ENCODE assay signal across 15 cellular contexts in the genomic region with DNA sequence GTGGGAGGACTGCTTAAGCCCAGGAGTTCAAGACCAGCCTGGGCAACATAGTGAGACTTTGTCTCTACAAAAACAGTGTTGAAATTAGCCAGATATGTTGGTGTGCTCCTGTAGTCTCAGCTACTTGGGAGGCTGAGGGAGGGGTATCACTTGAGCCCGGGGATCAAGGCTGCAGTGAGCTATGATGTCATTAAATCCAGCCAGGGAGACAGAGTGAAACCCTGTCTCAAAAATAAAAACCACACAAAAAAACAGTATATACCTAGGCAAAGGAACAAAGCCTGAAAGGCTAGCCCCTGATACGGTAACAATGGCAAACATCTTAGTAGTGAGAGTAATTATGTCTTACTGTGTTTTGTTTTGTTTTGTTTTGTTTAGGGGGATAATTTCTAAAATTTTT.
"Had no signal": no experiment of that assay in that cellular context is flagged by ENCODE, and none has a peak within 500 bp of the region (broad histone marks: within the 10 kb centered on the region; RNA-seq: fewer than 3 reads in every experiment).

No MANE protein-coding gene starts in this region.

- H3K36me3 Mint-ChIP-seq: activated naive CD4-positive, alpha-beta T cell treated with anti-CD3 and anti-CD28 coated beads, Interleukin-2, amount 50 U/mL, for 24 hours had no signal

- H3K27ac ChIP-seq: cardiac muscle cell, colonic mucosa, gastrocnemius medialis, WERI-Rb-1 had no signal

- H3K9me3 Mint-ChIP-seq: activated naive CD4-positive, alpha-beta T cell treated with anti-CD3 and anti-CD28 coated beads, Interleukin-2, amount 50 U/mL, for 24 hours; naive thymus-derived CD8-positive, alpha-beta T cell had no signal

- H3K4me3 ChIP-seq: cardiac muscle cell, colonic mucosa, gastrocnemius medialis had no signal

- H3K27me3 ChIP-seq: cardiac muscle cell, colonic mucosa, gastrocnemius medialis had no signal

- H3K27me3 Mint-ChIP-seq: activated naive CD4-positive, alpha-beta T cell treated with anti-CD3 and anti-CD28 coated beads, Interleukin-2, amount 50 U/mL, for 24 hours; naive thymus-derived CD8-positive, alpha-beta T cell; progenitor cell of endocrine pancreas had no signal

- H3K36me3 ChIP-seq: cardiac muscle cell, colonic mucosa, gastrocnemius medialis, WERI-Rb-1 had no signal

- ATAC-seq: gastrocnemius medialis; naive thymus-derived CD8-positive, alpha-beta T cell; sciatic nerve had no signal

- H3K27ac Mint-ChIP-seq: progenitor cell of endocrine pancreas had no signal

- H3K9me3 ChIP-seq: colonic mucosa, gastrocnemius medialis had no signal

- H3K4me3 Mint-ChIP-seq: activated naive CD4-positive, alpha-beta T cell treated with anti-CD3 and anti-CD28 coated beads, Interleukin-2, amount 50 U/mL, for 24 hours; naive thymus-derived CD8-positive, alpha-beta T cell had no signal

- DNase-seq: activated CD4-positive, alpha-beta T cell treated with anti-CD3 and anti-CD28 coated beads for 48 hours; activated CD8-positive, alpha-beta memory T cell treated with anti-CD3 and anti-CD28 coated beads for 24 hours; colonic mucosa; effector CD4-positive, alpha-beta T cell; gastrocnemius medialis; kidney; naive thymus-derived CD8-positive, alpha-beta T cell; stimulated activated CD4-positive, alpha-beta T cell treated with anti-CD3 and anti-CD28 coated beads, Interleukin-12 subunit alpha, Interleukin-12 subunit beta, amount 100 ng/mL, for 4 hours; stimulated activated naive CD4-positive, alpha-beta T cell treated with Interleukin-2 at 50 U/mL for 16 hours; T1000; WERI-Rb-1 had no signal
